In the genomic region with DNA sequence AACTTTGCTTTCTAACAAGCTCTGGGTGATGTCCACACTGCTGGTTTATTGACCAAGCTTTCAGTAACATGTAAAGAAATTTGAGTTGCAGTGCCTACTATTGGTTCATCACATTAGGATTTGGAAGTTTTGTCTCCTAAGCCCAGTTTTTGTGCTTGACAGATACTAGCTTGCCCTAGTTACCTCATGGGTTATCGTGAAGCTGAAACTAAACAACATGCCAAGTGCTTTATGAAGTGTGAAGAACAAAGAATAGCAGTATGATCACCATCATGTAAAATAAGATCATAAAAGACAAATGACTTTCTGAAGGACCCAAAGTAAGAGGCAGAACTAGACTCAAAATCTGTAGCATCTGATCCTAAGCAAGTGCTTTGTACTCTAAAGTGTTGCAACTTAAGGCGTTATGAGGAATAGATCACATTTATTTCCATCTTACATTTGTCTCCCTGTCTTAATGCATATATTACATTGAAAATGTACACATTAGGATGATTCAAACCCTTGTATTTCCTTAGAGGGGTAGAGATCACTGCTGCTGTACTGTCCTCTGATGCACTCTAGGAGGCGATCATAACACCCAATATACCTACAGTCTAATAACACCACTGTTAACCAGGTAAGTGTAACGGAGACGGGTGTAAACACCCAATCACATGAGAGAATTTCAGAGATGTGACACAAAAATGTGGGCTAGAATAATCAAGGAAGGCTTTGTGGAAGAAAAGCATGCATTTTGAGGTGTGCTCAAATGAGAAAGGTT, we compare ENCODE assay signal across 11 cellular contexts.
A peak's percentile ranks its signal among the peaks of the same experiment; 100 is the strongest.
DNase-seq lines count a peak whose midpoint lies in the region; ATAC-seq and TF ChIP-seq lines count a peak whose summit lies in the region.
"Had no signal": no experiment of that assay in that cellular context is flagged by ENCODE, and none has a peak within 500 bp of the region (broad histone marks: within the 10 kb centered on the region; RNA-seq: fewer than 3 reads in every experiment).

No MANE protein-coding gene starts in this region.

- ATAC-seq in GM19351 (IDR thresholded peaks at IDR 0.05; ENCODE audit: unreplicated experiment) (peak; percentile 92), HG03159 (IDR thresholded peaks at IDR 0.05; ENCODE audit: unreplicated experiment) (peak; percentile 88), GM21737 (IDR thresholded peaks at IDR 0.05; ENCODE audit: unreplicated experiment) (no peak), Right ventricle myocardium inferior (no peak), sciatic nerve (no peak)
- ATAC-seq: gastroesophageal sphincter had no signal

- peak; percentile 14 for DNase-seq in ACHN
- DNase-seq in choroid plexus epithelial cell (ENCODE audit: low read depth), result no peak
- DNase-seq in Right ventricle myocardium inferior (ENCODE audit: missing footprints), result no peak
- no peak for DNase-seq in sciatic nerve (ENCODE audit: low spot score)
- no peak for DNase-seq in NCI-H510A (lab: John Stamatoyannopoulos, UW)
- DNase-seq: amniotic stem cell, pancreas had no signal

- no peak overlapping the region for H3K4me3 ChIP-seq in choroid plexus epithelial cell (ENCODE audit: low read depth, low read length)
- H3K4me3 ChIP-seq: gastroesophageal sphincter, pancreas had no signal

- intact Hi-C loops in Right ventricle myocardium inferior (cut with DNase I) (no loop called here), sciatic nerve (cut with DNase I) (no loop called here)

- TF ChIP-seq CTCF in choroid plexus epithelial cell (conservative IDR thresholded peaks at IDR 0.05; ENCODE audit: low read depth, low read length), result peak; percentile 23

- in situ Hi-C loops in ACHN (cut with HindIII; ENCODE audit: low pct_ligation_motif_present, low pct_unique_long_range_greater_than_20kb, low sequenced_read_pairs), result no loop called here

Comparison
In these comparisons a context has a peak if more than half of its experiments do, and no peak if none do; other contexts are left out.
1. ATAC-seq: peak in GM19351 (single experiment) and HG03159 (single experiment); none in GM21737 (single experiment), Right ventricle myocardium inferior (single experiment) and sciatic nerve (single experiment).